9 cellular contexts compared by ENCODE assay signal in genomic region chr17:81958633-81959342, GRCh38. TPM values are rescaled to one million over a fixed set of nuclear protein-coding genes. Genes with fewer than 3 reads are reported as not detected.
A peak's percentile ranks its signal among the peaks of the same experiment; 100 is the strongest.
DNase-seq lines count a peak whose midpoint lies in the region; ATAC-seq lines count a peak whose summit lies in the region.
"Had no signal": no experiment of that assay in that cellular context is flagged by ENCODE, and none has a peak within 500 bp of the region (broad histone marks: within the 10 kb centered on the region; RNA-seq: fewer than 3 reads in every experiment).

No MANE protein-coding gene starts in this region.

- H3K4me1 Mint-ChIP-seq in activated naive CD4-positive, alpha-beta T cell treated with anti-CD3 and anti-CD28 coated beads, Interleukin-2, amount 50 U/mL, for 24 hours: peaks cover 4% of the 10 kb centered on the region
- H3K4me1 Mint-ChIP-seq in T-cell (peaks cover 0 to 10% (median 0%) of the 10 kb centered on the region in 3 donors), immature natural killer cell (peaks cover 0 to 9% of the 10 kb centered on the region in 2 donors)
- H3K4me1 Mint-ChIP-seq in stimulated activated naive CD8-positive, alpha-beta T cell treated with anti-CD3 and anti-CD28 coated beads, Interleukin-15, amount 100 ng/mL, for 72 hours: peaks cover 12% of the 10 kb centered on the region

- H3K36me3 Mint-ChIP-seq in activated naive CD4-positive, alpha-beta T cell treated with anti-CD3 and anti-CD28 coated beads, Interleukin-2, amount 50 U/mL, for 24 hours: no peaks in the 10 kb centered on the region
- no peaks in the 10 kb centered on the region for H3K36me3 Mint-ChIP-seq in activated naive CD4-positive, alpha-beta T cell treated with anti-CD3 and anti-CD28 coated beads, Interleukin-2, amount 50 U/mL, for 72 hours
- no peaks in the 10 kb centered on the region for H3K36me3 Mint-ChIP-seq in T-cell
- H3K36me3 Mint-ChIP-seq in immature natural killer cell: no peaks in the 10 kb centered on the region

- H3K27ac Mint-ChIP-seq in activated naive CD4-positive, alpha-beta T cell treated with anti-CD3 and anti-CD28 coated beads, Interleukin-2, amount 50 U/mL, for 24 hours: no peak overlapping the region
- no peak overlapping the region for H3K27ac Mint-ChIP-seq in activated naive CD4-positive, alpha-beta T cell treated with anti-CD3 and anti-CD28 coated beads, Interleukin-2, amount 50 U/mL, for 72 hours
- no peak overlapping the region for H3K27ac Mint-ChIP-seq in T-cell
- H3K27ac Mint-ChIP-seq in immature natural killer cell: no peak overlapping the region
- H3K27ac Mint-ChIP-seq in stimulated activated naive CD8-positive, alpha-beta T cell treated with anti-CD3 and anti-CD28 coated beads, Interleukin-15, amount 100 ng/mL, for 72 hours: peak overlapping the region in 1 of 2 donors; percentile 88

- peaks cover 3% of the 10 kb centered on the region for H3K27me3 Mint-ChIP-seq in activated naive CD4-positive, alpha-beta T cell treated with anti-CD3 and anti-CD28 coated beads, Interleukin-2, amount 50 U/mL, for 24 hours
- H3K27me3 Mint-ChIP-seq in T-cell: peaks cover 0 to 30% of the 10 kb centered on the region in 2 donors
- H3K27me3 Mint-ChIP-seq in immature natural killer cell (ENCODE audit: low read depth in 3 of 3): peaks cover 16 to 17% (median 16%) of the 10 kb centered on the region in 3 donors
- H3K27me3 Mint-ChIP-seq in stimulated activated naive CD8-positive, alpha-beta T cell treated with anti-CD3 and anti-CD28 coated beads, Interleukin-15, amount 100 ng/mL, for 72 hours: peaks cover 44% of the 10 kb centered on the region

- DNase-seq in activated naive CD4-positive, alpha-beta T cell treated with anti-CD3 and anti-CD28 coated beads, Interleukin-2, amount 50 U/mL, for 72 hours (ENCODE audit: low spot score in 2 of 2): no peak
- no peak for DNase-seq in T-cell
- DNase-seq in immature natural killer cell: no peak
- no peak for DNase-seq in stimulated activated naive CD8-positive, alpha-beta T cell treated with anti-CD3 and anti-CD28 coated beads, Interleukin-15, amount 100 ng/mL, for 72 hours
- DNase-seq in stimulated activated CD4-positive, alpha-beta T cell treated with anti-CD3 and anti-CD28 coated beads, Interleukin-2, amount 100 ng/mL, for 24 hours: no peak
- DNase-seq: NK-92 treated with Interleukin-12 subunit alpha and Interleukin-12 subunit beta, amount 100 ng/mL, for 24 hours had no signal

- no peaks in the 10 kb centered on the region for H3K9me3 Mint-ChIP-seq in activated naive CD4-positive, alpha-beta T cell treated with anti-CD3 and anti-CD28 coated beads, Interleukin-2, amount 50 U/mL, for 24 hours
- no peaks in the 10 kb centered on the region for H3K9me3 Mint-ChIP-seq in activated naive CD4-positive, alpha-beta T cell treated with anti-CD3 and anti-CD28 coated beads, Interleukin-2, amount 50 U/mL, for 72 hours
- H3K9me3 Mint-ChIP-seq in T-cell (no peaks in the 10 kb centered on the region), immature natural killer cell (no peaks in the 10 kb centered on the region)
- H3K9me3 Mint-ChIP-seq in stimulated activated naive CD8-positive, alpha-beta T cell treated with anti-CD3 and anti-CD28 coated beads, Interleukin-15, amount 100 ng/mL, for 72 hours: no peaks in the 10 kb centered on the region

- peak overlapping the region; percentile 64 for H3K4me3 Mint-ChIP-seq in activated naive CD4-positive, alpha-beta T cell treated with anti-CD3 and anti-CD28 coated beads, Interleukin-2, amount 50 U/mL, for 24 hours
- peak overlapping the region; percentile 51 to 72 (median 59) for H3K4me3 Mint-ChIP-seq in T-cell
- H3K4me3 Mint-ChIP-seq in immature natural killer cell: peak overlapping the region; percentile 40 to 70 (median 56)
- H3K4me3 Mint-ChIP-seq in stimulated activated naive CD8-positive, alpha-beta T cell treated with anti-CD3 and anti-CD28 coated beads, Interleukin-15, amount 100 ng/mL, for 72 hours: peak overlapping the region; percentile 62 to 79

- POLR2A ChIA-PET in T-cell (lab: Charles Lee): no interaction called here

- ATAC-seq in activated naive CD4-positive, alpha-beta T cell treated with anti-CD3 and anti-CD28 coated beads, Interleukin-2, amount 50 U/mL, for 72 hours: no peak
- no peak for ATAC-seq in T-cell (replicated peaks in 1 of 4)
- no peak for ATAC-seq in stimulated activated naive CD8-positive, alpha-beta T cell treated with anti-CD3 and anti-CD28 coated beads, Interleukin-15, amount 100 ng/mL, for 72 hours
- no peak for ATAC-seq in GM19328 (IDR thresholded peaks at IDR 0.05; ENCODE audit: unreplicated experiment)
- no peak for ATAC-seq in HG03378 (IDR thresholded peaks at IDR 0.05; ENCODE audit: unreplicated experiment)

- CTCF ChIA-PET in T-cell (lab: Charles Lee): interaction anchor here (0.6 to 2.0 kb wide), 6 partner anchors 16 to 339 kb away, joined by 4 to 26 read pairs (median 4); partner anchors contain the start of genes CENPX (in 2 of the 2), DCXR (in 1 of the 2) and LRRC45 (in 1 of the 2)

RNA-seq across cellular contexts. Expression of gene NOTUM, which starts 2.2 kb away (rescaled TPM):
- total RNA-seq in activated naive CD4-positive, alpha-beta T cell treated with anti-CD3 and anti-CD28 coated beads, Interleukin-2, amount 50 U/mL, for 72 hours: 1 to 10 TPM in 1 of 2 donors, under 1 TPM in 1; 0.39 to 1.1 TPM
- total RNA-seq in T-cell: under 1 TPM in 3 of 5 donors, not detected in 2; 0.13 to 0.33 (median 0.29) TPM
- not detected for polyA plus RNA-seq in immature natural killer cell

RNA-seq across cellular contexts. Expression of gene MYADML2, which starts 11.8 kb away (rescaled TPM):
- not detected for total RNA-seq in activated naive CD4-positive, alpha-beta T cell treated with anti-CD3 and anti-CD28 coated beads, Interleukin-2, amount 50 U/mL, for 72 hours
- not detected for total RNA-seq in T-cell
- polyA plus RNA-seq in immature natural killer cell: not detected

RNA-seq across cellular contexts. Expression of gene ASPSCR1, which starts 18.6 kb away (rescaled TPM):
- total RNA-seq in activated naive CD4-positive, alpha-beta T cell treated with anti-CD3 and anti-CD28 coated beads, Interleukin-2, amount 50 U/mL, for 72 hours: 10 to 100 TPM; 19.7 to 62.3 TPM
- total RNA-seq in T-cell: 10 to 100 TPM; 34.6 to 49.7 (median 44.9) TPM
- polyA plus RNA-seq in immature natural killer cell: 10 to 100 TPM; 21.1 to 32.9 (median 31.3) TPM

RNA-seq across cellular contexts. Expression of gene PYCR1, which starts 21.7 kb away (rescaled TPM):
- 10 to 100 TPM; 30.3 to 75.1 TPM for total RNA-seq in activated naive CD4-positive, alpha-beta T cell treated with anti-CD3 and anti-CD28 coated beads, Interleukin-2, amount 50 U/mL, for 72 hours
- 10 to 100 TPM in 2 of 5 donors, 1 to 10 TPM in 2, under 1 TPM in 1; 0.93 to 15.4 (median 8.2) TPM for total RNA-seq in T-cell
- polyA plus RNA-seq in immature natural killer cell: 1 to 10 TPM; 1.1 to 3.3 (median 1.9) TPM

RNA-seq across cellular contexts. Expression of gene MAFG, which starts 31.3 kb away (rescaled TPM):
- total RNA-seq in activated naive CD4-positive, alpha-beta T cell treated with anti-CD3 and anti-CD28 coated beads, Interleukin-2, amount 50 U/mL, for 72 hours: 10 to 100 TPM; 19.6 to 35.2 TPM
- 10 to 100 TPM; 10.6 to 24.8 (median 18.8) TPM for total RNA-seq in T-cell
- 1 to 10 TPM; 1.1 to 4.8 (median 1.3) TPM for polyA plus RNA-seq in immature natural killer cell
